15 cellular contexts compared by ENCODE assay signal in the genomic region with DNA sequence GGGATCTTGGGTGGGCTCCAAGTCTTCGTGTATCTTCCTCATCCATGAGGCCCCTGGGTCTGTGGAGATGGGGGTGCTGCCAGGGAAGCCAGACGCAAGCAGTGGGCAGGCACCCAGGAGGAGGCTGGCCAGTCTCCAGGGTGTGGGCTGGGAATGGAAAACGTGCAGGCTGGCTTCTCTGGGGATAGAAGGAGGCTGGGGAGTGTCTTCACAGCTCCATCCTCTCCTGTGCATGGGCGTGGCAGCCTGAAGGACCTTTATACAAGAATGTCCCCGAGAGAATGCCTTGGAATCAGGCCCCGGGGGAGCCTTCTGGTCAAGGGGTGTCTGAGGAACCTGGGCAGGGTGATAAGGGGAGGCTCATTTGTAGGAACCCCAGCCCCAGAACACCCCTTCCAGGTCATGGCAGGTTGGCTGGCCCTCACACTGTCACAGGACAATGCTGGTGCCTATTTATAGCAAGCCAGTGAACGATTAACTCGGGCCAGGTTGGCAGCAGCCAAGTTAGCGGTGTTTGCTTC. TPM values are rescaled to one million over a fixed set of nuclear protein-coding genes. Genes with fewer than 3 reads are reported as not detected.
A peak's percentile ranks its signal among the peaks of the same experiment; 100 is the strongest.
DNase-seq lines count a peak whose midpoint lies in the region; ATAC-seq and TF ChIP-seq lines count a peak whose summit lies in the region.
"Had no signal": no experiment of that assay in that cellular context is flagged by ENCODE, and none has a peak within 500 bp of the region (broad histone marks: within the 10 kb centered on the region; RNA-seq: fewer than 3 reads in every experiment).

No MANE protein-coding gene starts in this region.

- peaks cover 2% of the 10 kb centered on the region for H3K27me3 ChIP-seq in RWPE2 (ENCODE audit: insufficient read depth, poor library complexity, severe bottlenecking)
- no peaks in the 10 kb centered on the region for H3K27me3 ChIP-seq in hepatocyte
- peaks cover 2% of the 10 kb centered on the region for H3K27me3 ChIP-seq in mammary epithelial cell (ENCODE audit: insufficient read depth, low read length)

- DNase-seq in Calu3 (peak; percentile 47), RWPE2 (ENCODE audit: low spot score) (no peak), hepatocyte (ENCODE audit: low spot score) (peak; percentile 72), posterior vena cava (ENCODE audit: low spot score) (peak; percentile 81), NCI-H526 treated with DMSO at 0.1 percent for 48 hours (lab: John Stamatoyannopoulos, UW) (no peak), chondrocyte (ENCODE audit: low spot score) (no peak), natural killer cell (no peak), mammary epithelial cell (no peak)
- DNase-seq: activated B cell treated with CpG ODN at 0.5 μM for 24 hours; activated T-cell treated with anti-CD3 and anti-CD28 coated beads, Interleukin-2, amount 50 U/mL, for 24 hours; effector CD4-positive, alpha-beta T cell; EL; foreskin melanocyte; NCI-H1694 treated with DMSO at 0.1 percent for 48 hours; stimulated activated CD4-positive, alpha-beta T cell treated with anti-CD3 and anti-CD28 coated beads, Interleukin-1b, Interleukin-23, amount 100 ng/mL, for 48 hours had no signal

- dilution Hi-C loops in mammary epithelial cell (cut with HindIII; ENCODE audit: low sequenced_read_pairs), result no loop called here

- H3K9me2 ChIP-seq in hepatocyte (replicated peaks; ENCODE audit: insufficient read depth), result no peaks in the 10 kb centered on the region

- H3K4me3 ChIP-seq in RWPE2 (ENCODE audit: severe bottlenecking), result no peak overlapping the region
- no peak overlapping the region for H3K4me3 ChIP-seq in hepatocyte
- no peak overlapping the region for H3K4me3 ChIP-seq in mammary epithelial cell (replicated peaks in 1 of 3; ENCODE audit: insufficient read depth in 1 of 3, low read depth in 2 of 3, low read length in 3 of 3)

- H2AFZ ChIP-seq in hepatocyte, result no peak overlapping the region
- no peak overlapping the region for H2AFZ ChIP-seq in mammary epithelial cell (ENCODE audit: low read depth, low read length)

- no peak overlapping the region for H3K4me3 Mint-ChIP-seq in Calu3 (ENCODE audit: low read depth, unreplicated experiment)
- H3K4me3 Mint-ChIP-seq in chondrocyte (ENCODE audit: unreplicated experiment), result no peak overlapping the region
- H3K4me3 Mint-ChIP-seq in natural killer cell, result no peak overlapping the region
- H3K4me3 Mint-ChIP-seq: activated B cell treated with CpG ODN at 0.5 μM for 24 hours; activated T-cell treated with anti-CD3 and anti-CD28 coated beads, Interleukin-2, amount 50 U/mL, for 24 hours had no signal

- in situ Hi-C loops in mammary epithelial cell (cut with MboI; ENCODE audit: low sequenced_read_pairs in 2 of 2), result no loop called here

- H3K4me2 ChIP-seq in hepatocyte, result peak overlapping the region; percentile 38
- H3K4me2 ChIP-seq in mammary epithelial cell (ENCODE audit: insufficient read depth, low read depth, low read length), result no peak overlapping the region

- no peaks in the 10 kb centered on the region for H3K9me3 ChIP-seq in RWPE2 (ENCODE audit: severe bottlenecking)
- no peaks in the 10 kb centered on the region for H3K9me3 ChIP-seq in hepatocyte (ENCODE audit: low read depth)
- H3K9me3 ChIP-seq in mammary epithelial cell (replicated peaks; ENCODE audit: insufficient read depth, low read length), result peaks cover 3% of the 10 kb centered on the region

- H3K36me3 ChIP-seq in RWPE2 (ENCODE audit: low read depth) (no peaks in the 10 kb centered on the region), hepatocyte (replicated peaks; ENCODE audit: insufficient read depth, low read depth) (no peaks in the 10 kb centered on the region), mammary epithelial cell (ENCODE audit: insufficient read depth, low read length) (no peaks in the 10 kb centered on the region)

- H3K27ac ChIP-seq in RWPE2 (ENCODE audit: poor library complexity, severe bottlenecking), result no peak overlapping the region
- peak overlapping the region; percentile 60 for H3K27ac ChIP-seq in hepatocyte
- no peak overlapping the region for H3K27ac ChIP-seq in mammary epithelial cell (ENCODE audit: insufficient read depth, low read depth, low read length)

- H3K27ac Mint-ChIP-seq in Calu3 (ENCODE audit: unreplicated experiment) (no peak overlapping the region), chondrocyte (ENCODE audit: unreplicated experiment) (no peak overlapping the region), natural killer cell (no peak overlapping the region)
- H3K27ac Mint-ChIP-seq: activated B cell treated with CpG ODN at 0.5 μM for 24 hours; activated T-cell treated with anti-CD3 and anti-CD28 coated beads, Interleukin-2, amount 50 U/mL, for 24 hours had no signal

- H3K36me3 Mint-ChIP-seq in Calu3 (ENCODE audit: insufficient read depth, unreplicated experiment) (no peaks in the 10 kb centered on the region), chondrocyte (ENCODE audit: low read depth) (no peaks in the 10 kb centered on the region), natural killer cell (peaks cover 9% of the 10 kb centered on the region)

- H3K79me2 ChIP-seq in hepatocyte, result no peaks in the 10 kb centered on the region
- H3K79me2 ChIP-seq in mammary epithelial cell (ENCODE audit: insufficient read depth, low read length), result no peaks in the 10 kb centered on the region

- TF ChIP-seq CTCF in Calu3 (IDR thresholded peaks at IDR 0.05; ENCODE audit: unreplicated experiment) (no peak), RWPE2 (IDR thresholded peaks at IDR 0.05; ENCODE audit: poor library complexity, severe bottlenecking) (no peak), hepatocyte (IDR thresholded peaks at IDR 0.05; ENCODE audit: poor library complexity) (no peak), chondrocyte (IDR thresholded peaks at IDR 0.05) (no peak), natural killer cell (IDR thresholded peaks at IDR 0.05) (no peak), mammary epithelial cell (conservative IDR thresholded peaks at IDR 0.05 in 1 of 2, IDR thresholded peaks at IDR 0.05 in 1 of 2; ENCODE audit: extremely low read depth in 1 of 2, insufficient read depth in 1 of 2, low read depth in 1 of 2, low read length in 2 of 2) (no peak)

- 33% methylated on average over 9 of the region's 9 CpGs for WGBS in hepatocyte (ENCODE audit: low lambda C conversion rate, missing lambda C conversion rate)
- 8% methylated on average over 9 of the region's 9 CpGs for WGBS in mammary epithelial cell (ENCODE audit: low coverage, missing lambda C conversion rate)

- CTCF ChIA-PET in Calu3 (lab: Charles Lee) (interaction anchor here (0.6 to 2.6 kb wide), 2 partner anchors 17 to 75 kb away, joined by 3 to 7 read pairs; no protein-coding TSS in a partner anchor), mammary epithelial cell (lab: Charles Lee; ENCODE audit: low non-redundant PET) (no interaction called here)

- peaks cover 4% of the 10 kb centered on the region for H3K9me3 Mint-ChIP-seq in Calu3 (ENCODE audit: low read depth, unreplicated experiment)
- peaks cover 8% of the 10 kb centered on the region for H3K9me3 Mint-ChIP-seq in chondrocyte (ENCODE audit: low read depth)
- peaks cover 2 to 3% of the 10 kb centered on the region in 2 donors for H3K9me3 Mint-ChIP-seq in natural killer cell

- intact Hi-C loops in Calu3 (cut with micrococcal nuclease; ENCODE audit: unreplicated experiment), result no loop called here
- intact Hi-C loops in posterior vena cava (cut with DNase I), result loop anchor here in 1 of 2 donors (5.0 kb wide), 1 partner anchor 1018 kb away; no protein-coding TSS in a partner anchor
- intact Hi-C loops in natural killer cell (cut with micrococcal nuclease), result no loop called here
- intact Hi-C loops in mammary epithelial cell (cut with micrococcal nuclease), result no loop called here

- no peak overlapping the region for H3K9ac ChIP-seq in mammary epithelial cell (ENCODE audit: insufficient read depth, low read length)

- no peaks in the 10 kb centered on the region for H4K20me1 ChIP-seq in hepatocyte (ENCODE audit: insufficient read depth, poor library complexity, severe bottlenecking)
- no peaks in the 10 kb centered on the region for H4K20me1 ChIP-seq in mammary epithelial cell (ENCODE audit: insufficient read depth, low read length)

- BruUV-seq in Calu3 (replicated peaks; lab: Mats Ljungman, UMichigan) (no TSS peak), mammary epithelial cell (replicated peaks; lab: Mats Ljungman, UMichigan) (no TSS peak)

- H3K4me1 ChIP-seq in RWPE2 (ENCODE audit: insufficient read depth, poor library complexity, severe bottlenecking) (no peaks in the 10 kb centered on the region), hepatocyte (ENCODE audit: insufficient read depth) (peaks cover 7% of the 10 kb centered on the region), mammary epithelial cell (ENCODE audit: insufficient read depth, low read length) (no peaks in the 10 kb centered on the region)

- H3K27me3 Mint-ChIP-seq in Calu3 (ENCODE audit: unreplicated experiment) (peaks cover 71% of the 10 kb centered on the region), chondrocyte (ENCODE audit: low read depth) (peaks cover 38% of the 10 kb centered on the region), natural killer cell (ENCODE audit: low read depth in 2 of 2) (no peaks in the 10 kb centered on the region)
- H3K27me3 Mint-ChIP-seq: activated T-cell treated with anti-CD3 and anti-CD28 coated beads, Interleukin-2, amount 50 U/mL, for 24 hours had no signal

- peaks cover 19% of the 10 kb centered on the region for H3K4me1 Mint-ChIP-seq in Calu3 (ENCODE audit: low read depth, unreplicated experiment)
- peaks cover 6% of the 10 kb centered on the region for H3K4me1 Mint-ChIP-seq in chondrocyte (ENCODE audit: low read depth)
- H3K4me1 Mint-ChIP-seq in natural killer cell, result peaks cover 0 to 6% of the 10 kb centered on the region in 2 donors
- H3K4me1 Mint-ChIP-seq: activated B cell treated with CpG ODN at 0.5 μM for 24 hours had no signal

- 0 out of 3 replicates have a peak, but pooled peaks have one; percentile 21 for ATAC-seq in RWPE2 (ENCODE audit: low read depth)
- ATAC-seq in natural killer cell, result no peak

RNA-seq across cellular contexts. Expression of a gene that starts 14.0 kb away (rescaled TPM):
- 0.07 and 0.20 TPM in 2 replicates for total RNA-seq in Calu3 (2022)
- 3.1 and 3.5 TPM in 2 replicates for total RNA-seq in hepatocyte
- 1.7 TPM in 2 replicates for polyA plus RNA-seq in hepatocyte
- 1 to 10 TPM; 1.4 to 1.9 TPM for total RNA-seq in posterior vena cava
- 0.05 TPM in 1 of 3 replicates, not detected in the others for total RNA-seq in chondrocyte
- 10 to 100 TPM; 13.9 to 15.4 (median 13.9) TPM for total RNA-seq in natural killer cell
- not detected for total RNA-seq in mammary epithelial cell
- polyA plus RNA-seq in mammary epithelial cell, result 0.01 TPM
- 0.78 TPM for polyA minus RNA-seq in mammary epithelial cell

RNA-seq across cellular contexts. Expression of a gene that starts 45.5 kb away (rescaled TPM):
- total RNA-seq in Calu3 (2022) (not detected in 2 replicates), hepatocyte (0.12 TPM in 1 of 2 replicates, not detected in the other), posterior vena cava (not detected), chondrocyte (not detected in 3 replicates), natural killer cell (not detected), mammary epithelial cell (not detected)
- polyA plus RNA-seq in hepatocyte (not detected in 2 replicates), mammary epithelial cell (not detected)
- not detected for polyA minus RNA-seq in mammary epithelial cell
- total RNA-seq: activated B cell treated with CpG ODN at 0.5 μM for 24 hours had no signal

Comparison
In these comparisons a context has a peak if more than half of its experiments do, and no peak if none do; other contexts are left out.
1. DNase-seq: peak in Calu3 (single experiment), hepatocyte (single experiment) and posterior vena cava (single experiment); none in RWPE2 (single experiment), NCI-H526 treated with DMSO at 0.1 percent for 48 hours (single experiment), chondrocyte (single experiment), natural killer cell (single experiment) and mammary epithelial cell (single experiment).